Comparison of ENCODE assay signal across 8 cellular contexts in the genomic region with DNA sequence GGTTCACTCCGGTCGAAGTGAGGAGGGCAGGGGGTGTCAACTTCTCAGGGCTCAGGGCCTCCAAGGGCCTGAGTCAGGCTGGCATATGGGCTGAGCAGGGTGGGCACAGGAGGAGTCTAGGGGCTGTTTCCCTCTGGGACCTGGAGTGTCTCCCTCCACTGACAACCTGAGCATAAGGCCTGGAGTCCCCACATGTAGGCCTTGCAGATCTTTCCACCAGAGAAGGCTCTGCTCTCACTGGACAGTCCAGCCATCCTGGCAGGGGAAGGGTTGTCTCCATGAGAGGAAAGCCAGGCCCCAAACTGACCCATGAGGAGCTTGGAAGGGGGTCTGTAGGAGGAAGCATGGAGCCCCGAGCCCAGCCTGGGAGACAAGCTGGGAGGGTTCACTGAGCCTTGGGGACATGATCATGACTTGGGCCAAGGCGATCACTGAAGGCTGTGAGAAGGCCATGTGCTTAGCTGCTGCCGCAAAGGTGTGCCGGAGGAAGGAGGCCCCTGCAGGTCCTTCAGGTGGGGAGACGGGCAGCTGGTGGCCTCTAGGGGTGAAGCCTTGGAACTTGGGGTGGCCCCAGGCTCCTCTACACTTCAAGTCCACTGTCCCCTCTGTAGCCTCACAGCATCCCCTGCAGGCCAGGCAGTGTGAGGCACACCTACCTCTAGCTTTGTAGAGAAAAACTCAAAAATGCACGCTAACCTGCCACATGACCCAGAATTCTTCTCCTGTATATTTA. TPM values are rescaled to one million over a fixed set of nuclear protein-coding genes. Genes with fewer than 3 reads are reported as not detected.
DNase-seq lines count a peak whose midpoint lies in the region; ATAC-seq, FAIRE-seq and TF ChIP-seq lines count a peak whose summit lies in the region.

No MANE protein-coding gene starts in this region.

- H3K14ac ChIP-seq in mesenchymal stem cell (ENCODE audit: low read length in 2 of 2), result no peak overlapping the region

- H3K27ac ChIP-seq in mesenchymal stem cell (ENCODE audit: low read length, poor library complexity, severe bottlenecking) (no peak overlapping the region), tibial artery (no peak overlapping the region)

- no peak overlapping the region for H3K4me2 ChIP-seq in mesenchymal stem cell (ENCODE audit: low read length, poor library complexity, severe bottlenecking)

- H4K91ac ChIP-seq in mesenchymal stem cell (ENCODE audit: low read length), result no peak overlapping the region

- H3K23ac ChIP-seq in mesenchymal stem cell (ENCODE audit: low read length in 2 of 2), result no peak overlapping the region

- H3K36me3 ChIP-seq in mesenchymal stem cell (ENCODE audit: control insufficient read depth in 1 of 2, insufficient read depth in 2 of 2, low read depth in 1 of 2, low read length in 2 of 2), result no peaks in the 10 kb centered on the region
- no peaks in the 10 kb centered on the region for H3K36me3 ChIP-seq in tibial artery

- DNase-seq in UCSD-AML1 (lab: John Stamatoyannopoulos, UW; ENCODE audit: unreplicated experiment), result peak; percentile 76
- peak; percentile 42 to 43 for DNase-seq in cardiac fibroblast (ENCODE audit: low read depth in 2 of 2)
- peak; percentile 20 for DNase-seq in mesenchymal stem cell
- peak in 1 of 2 donors; percentile 51 for DNase-seq in tibial artery
- no peak for DNase-seq in RCC 7860 (ENCODE audit: low spot score)

- ATAC-seq in GM18867 (IDR thresholded peaks at IDR 0.05; ENCODE audit: unreplicated experiment), result peak; percentile 86
- ATAC-seq in HG03469 (IDR thresholded peaks at IDR 0.05; ENCODE audit: unreplicated experiment), result peak; percentile 87
- ATAC-seq in HG03342 (IDR thresholded peaks at IDR 0.05; ENCODE audit: unreplicated experiment), result no peak

- H3K9ac ChIP-seq in mesenchymal stem cell (ENCODE audit: low read length), result no peak overlapping the region

- H3K4me1 ChIP-seq in mesenchymal stem cell (ENCODE audit: control insufficient read depth, insufficient read depth, low read depth, low read length), result peaks cover 8% of the 10 kb centered on the region
- no peaks in the 10 kb centered on the region for H3K4me1 ChIP-seq in tibial artery

- no peak overlapping the region for H3K18ac ChIP-seq in mesenchymal stem cell (ENCODE audit: low read depth in 1 of 2, low read length in 2 of 2)

- peak; percentile 77 for TF ChIP-seq CTCF in cardiac fibroblast (IDR thresholded peaks at IDR 0.05; ENCODE audit: low read depth, low read length)
- peak; percentile 44 to 53 for TF ChIP-seq CTCF in tibial artery (IDR thresholded peaks at IDR 0.05)

- H4K8ac ChIP-seq in mesenchymal stem cell (ENCODE audit: low read length), result no peak overlapping the region

- H2AFZ ChIP-seq in mesenchymal stem cell (ENCODE audit: low read depth, low read length), result no peak overlapping the region

- no peak overlapping the region for H2BK12ac ChIP-seq in mesenchymal stem cell (ENCODE audit: low read length in 2 of 2)

- H3K79me1 ChIP-seq in mesenchymal stem cell (replicated peaks; ENCODE audit: low read length, poor library complexity, severe bottlenecking), result no peaks in the 10 kb centered on the region

- 95% methylated on average over 7 of the region's 8 CpGs for WGBS in mesenchymal stem cell

- no peak overlapping the region for H2BK15ac ChIP-seq in mesenchymal stem cell (ENCODE audit: low read depth, poor library complexity, severe bottlenecking)

- intact Hi-C loops in tibial artery (cut with DNase I; ENCODE audit: low total_unique reads), result loop anchor here (5.0 kb wide), 1 partner anchor 182 kb away; no protein-coding TSS in a partner anchor

- H3K4me3 ChIP-seq in cardiac fibroblast (replicated peaks in 1 of 2; ENCODE audit: low read depth in 2 of 2, low read length in 2 of 2) (no peak overlapping the region), mesenchymal stem cell (ENCODE audit: insufficient read depth in 1 of 2, low read depth in 1 of 2, low read length in 2 of 2) (no peak overlapping the region), tibial artery (no peak overlapping the region)

- H2BK5ac ChIP-seq in mesenchymal stem cell (ENCODE audit: low read depth, low read length, poor library complexity, severe bottlenecking), result no peak overlapping the region

- no peak for FAIRE-seq in RCC 7860 (lab: Jason Lieb, UNC)

- peaks cover 0 to 8% of the 10 kb centered on the region in 2 experiments for H3K27me3 ChIP-seq in mesenchymal stem cell (ENCODE audit: control insufficient read depth in 1 of 2, insufficient read depth in 1 of 2, low read length in 2 of 2)
- H3K27me3 ChIP-seq in tibial artery, result no peaks in the 10 kb centered on the region

- H3K9me3 ChIP-seq in mesenchymal stem cell (ENCODE audit: control insufficient read depth, low read length) (no peaks in the 10 kb centered on the region), tibial artery (no peaks in the 10 kb centered on the region)

- peak overlapping the region; percentile 8 for H2AK5ac ChIP-seq in mesenchymal stem cell (ENCODE audit: low read length, severe bottlenecking)

- H3K4ac ChIP-seq in mesenchymal stem cell (ENCODE audit: low read depth in 1 of 2, low read length in 2 of 2), result no peak overlapping the region

- H2BK120ac ChIP-seq in mesenchymal stem cell (ENCODE audit: low read depth, low read length), result no peak overlapping the region

RNA-seq across cellular contexts. Expression of gene CMTM2, which starts 9.9 kb away (rescaled TPM):
- not detected for polyA plus RNA-seq in mesenchymal stem cell (2013, experiment 1 of 2)
- polyA plus RNA-seq in mesenchymal stem cell (2013, experiment 2 of 2), result not detected

RNA-seq across cellular contexts. Expression of gene CMTM3, which starts 15.4 kb away (rescaled TPM):
- polyA plus RNA-seq in mesenchymal stem cell (2013, experiment 1 of 2), result 115 TPM
- 117 TPM for polyA plus RNA-seq in mesenchymal stem cell (2013, experiment 2 of 2)

RNA-seq across cellular contexts. Expression of gene CMTM1, which starts 22.9 kb away (rescaled TPM):
- 1.8 TPM for polyA plus RNA-seq in mesenchymal stem cell (2013, experiment 1 of 2)
- polyA plus RNA-seq in mesenchymal stem cell (2013, experiment 2 of 2), result 1.5 TPM

RNA-seq across cellular contexts. Expression of gene CKLF, which starts 36.8 kb away (rescaled TPM):
- 47.1 TPM for polyA plus RNA-seq in mesenchymal stem cell (2013, experiment 1 of 2)
- polyA plus RNA-seq in mesenchymal stem cell (2013, experiment 2 of 2), result 49.9 TPM

RNA-seq across cellular contexts. Expression of gene TK2, which starts 39.2 kb away (rescaled TPM):
- polyA plus RNA-seq in mesenchymal stem cell (2013, experiment 1 of 2), result 12.5 TPM
- polyA plus RNA-seq in mesenchymal stem cell (2013, experiment 2 of 2), result 12.8 TPM
